ENCODE assay signal across 1 cellular context in the genomic region with DNA sequence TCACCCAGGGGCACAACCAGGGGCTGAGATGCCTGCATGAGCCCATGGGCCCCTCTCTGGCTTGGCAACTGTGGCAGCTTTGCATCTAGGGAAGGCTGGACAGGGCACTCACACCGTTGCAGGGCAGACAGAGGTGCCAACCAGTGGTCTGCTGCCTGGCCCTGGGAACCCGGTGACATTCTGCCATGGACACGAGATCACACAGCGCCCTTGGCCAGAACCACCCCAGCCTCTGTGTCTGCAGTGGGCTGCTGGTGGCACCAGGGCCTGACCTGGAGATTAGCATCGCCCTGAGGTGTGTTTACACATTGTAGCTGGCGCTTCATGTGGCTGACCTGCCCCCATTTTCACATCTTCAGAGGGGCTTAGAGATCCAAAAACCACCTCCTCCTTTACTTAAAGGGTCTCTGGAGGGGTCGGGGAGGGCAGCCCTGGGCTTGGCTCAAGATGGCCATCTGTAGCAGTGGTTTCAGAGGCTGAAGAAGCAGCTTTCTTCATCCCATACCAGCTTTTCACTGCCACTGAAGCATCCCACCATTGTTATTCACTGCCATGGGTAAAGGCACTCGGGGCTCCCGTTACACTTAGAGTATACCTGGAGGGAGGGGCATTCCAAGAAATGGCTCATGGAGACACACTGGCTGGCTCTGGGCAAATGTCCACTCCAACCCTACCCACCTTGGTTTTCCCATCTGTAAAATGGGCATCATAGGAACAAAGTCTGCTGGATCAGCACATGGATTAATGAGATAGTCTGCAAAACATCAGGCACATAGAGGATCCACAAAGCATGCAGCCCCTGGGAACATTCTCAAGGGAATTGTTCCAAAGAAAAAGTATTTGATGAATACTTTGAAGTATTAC.
A peak's percentile ranks its signal among the peaks of the same experiment; 100 is the strongest.
TF ChIP-seq lines count a peak whose summit lies in the region.

No MANE protein-coding gene starts in this region.

TF ChIP-seq in H1, 55 proteins besides CTCF, POLR2A, EP300 and RAD21:
- TF ChIP-seq CBX8 (IDR thresholded peaks at IDR 0.05; ENCODE audit: borderline replicate concordance, low read depth, low read length) (no peak), KDM1A (IDR thresholded peaks at IDR 0.05; ENCODE audit: borderline replicate concordance, low read length) (peak; percentile 75; the same call in 1 of the 2 replicates)
